Comparison of ENCODE assay signal across 23 cellular contexts in the genomic region with DNA sequence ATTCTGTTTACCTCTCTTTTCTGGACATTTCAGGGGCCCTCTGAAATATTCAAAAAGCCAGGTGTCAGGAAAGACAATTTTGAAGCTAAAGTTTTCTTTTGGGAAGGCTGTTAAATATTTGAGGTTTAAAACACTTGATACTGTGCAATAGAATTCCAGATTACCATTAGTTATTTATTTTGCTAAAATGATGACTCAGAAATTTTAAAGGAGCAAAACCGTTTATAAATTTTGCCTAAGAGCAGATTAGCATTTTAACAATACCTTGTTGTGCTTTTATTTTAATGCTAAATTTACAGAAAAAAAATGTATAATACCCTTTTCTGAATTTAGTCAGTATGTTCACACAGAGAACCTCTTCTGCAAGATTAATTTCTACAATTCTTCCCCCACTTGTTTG.
"Had no signal": no experiment of that assay in that cellular context is flagged by ENCODE, and none has a peak within 500 bp of the region (broad histone marks: within the 10 kb centered on the region; RNA-seq: fewer than 3 reads in every experiment).

No MANE protein-coding gene starts in this region.

- DNase-seq: islet precursor cell; left ventricle myocardium inferior; mesendoderm; naive thymus-derived CD4-positive, alpha-beta T cell; ovary; stimulated activated CD4-positive, alpha-beta T cell treated with anti-CD3 and anti-CD28 coated beads, Interleukin-12 subunit alpha, Interleukin-12 subunit beta, amount 100 ng/mL, for 4 hours; stimulated activated CD4-positive, alpha-beta T cell treated with anti-CD3 and anti-CD28 coated beads, Interleukin-15, amount 100 ng/mL, for 24 hours; stimulated activated CD4-positive, alpha-beta T cell treated with anti-CD3 and anti-CD28 coated beads, Interleukin-2, amount 100 ng/mL, for 24 hours; stimulated activated CD4-positive, alpha-beta T cell treated with anti-CD3 and anti-CD28 coated beads, Interleukin-4, amount 100 ng/mL, for 1 hour; stimulated activated naive B cell treated with anti-CD40 and anti-IgM and Interleukin-4, amounts not matched to agents 10 μg/mL and 1 μg/mL and 100 μg/mL, for 72 hours; stimulated activated naive CD8-positive, alpha-beta T cell treated with anti-CD3 and anti-CD28 coated beads, Interleukin-15, Interleukin-2, amounts not matched to agents 100 U/mL and 50 U/mL, for 24 hours; stomach; tibial artery; trophoblast cell; upper lobe of right lung had no signal

- H3K9me3 ChIP-seq: left ventricle myocardium inferior, ovary, right atrium auricular region, suprapubic skin, thoracic aorta, tibial artery, upper lobe of right lung had no signal

- H3K36me3 ChIP-seq: left ventricle myocardium inferior, ovary, right atrium auricular region, stomach, suprapubic skin, thoracic aorta, tibial artery, upper lobe of right lung had no signal

- H2AFZ ChIP-seq: hepatocyte had no signal

- H3K27me3 ChIP-seq: hepatocyte, ovary, right atrium auricular region, stomach, suprapubic skin, tibial artery, upper lobe of right lung had no signal

- ATAC-seq: naive thymus-derived CD4-positive, alpha-beta T cell; natural killer cell treated with Interleukin-12 subunit alpha and Interleukin-12 subunit beta and Interleukin-15 and Interleukin-18, amount 100 ng/mL, for 72 hours; sciatic nerve; stimulated activated naive B cell treated with anti-CD40 and anti-IgM and Interleukin-4, amounts not matched to agents 10 μg/mL and 1 μg/mL and 100 μg/mL, for 72 hours; stimulated activated naive CD8-positive, alpha-beta T cell treated with anti-CD3 and anti-CD28 coated beads, Interleukin-15, Interleukin-2, amounts not matched to agents 100 U/mL and 50 U/mL, for 24 hours; upper lobe of right lung had no signal

- H3K27ac ChIP-seq: hepatocyte, left ventricle myocardium inferior, ovary, right atrium auricular region, skin epidermis, stomach, suprapubic skin, thoracic aorta, tibial artery, upper lobe of right lung had no signal

- H3K4me1 ChIP-seq: left ventricle myocardium inferior, right atrium auricular region, stomach, suprapubic skin, tibial artery, upper lobe of right lung had no signal

- H3K4me2 ChIP-seq: hepatocyte had no signal

- H3K4me3 ChIP-seq: hepatocyte, left ventricle myocardium inferior, lung, ovary, right atrium auricular region, skin epidermis, stomach, suprapubic skin, thoracic aorta, tibial artery, upper lobe of right lung had no signal
